In genomic region chr2:157840568-157841156, GRCh38 we compare ENCODE assay signal across 10 cellular contexts. TPM values are rescaled to one million over a fixed set of nuclear protein-coding genes. Genes with fewer than 3 reads are reported as not detected.
DNase-seq lines count a peak whose midpoint lies in the region; ATAC-seq and TF ChIP-seq lines count a peak whose summit lies in the region.
"Had no signal": no experiment of that assay in that cellular context is flagged by ENCODE, and none has a peak within 500 bp of the region (broad histone marks: within the 10 kb centered on the region; RNA-seq: fewer than 3 reads in every experiment).

No MANE protein-coding gene starts in this region.

- H3K4me1 Mint-ChIP-seq in activated naive CD4-positive, alpha-beta T cell treated with anti-CD3 and anti-CD28 coated beads for 36 hours (ENCODE audit: low read depth), result peaks cover 41% of the 10 kb centered on the region
- H3K4me1 Mint-ChIP-seq in activated naive CD8-positive, alpha-beta T cell treated with anti-CD3 and anti-CD28 coated beads, Interleukin-2, amount 50 U/mL, for 24 hours, result peaks cover 29% of the 10 kb centered on the region

- no peaks in the 10 kb centered on the region for H3K9me3 Mint-ChIP-seq in activated naive CD4-positive, alpha-beta T cell treated with anti-CD3 and anti-CD28 coated beads for 36 hours
- no peaks in the 10 kb centered on the region for H3K9me3 Mint-ChIP-seq in activated naive CD8-positive, alpha-beta T cell treated with anti-CD3 and anti-CD28 coated beads, Interleukin-2, amount 50 U/mL, for 24 hours

- TF ChIP-seq CTCF in fibroblast of pulmonary artery (IDR thresholded peaks at IDR 0.05; ENCODE audit: low read length, missing control alignments), result peak; percentile 3

- in situ Hi-C loops in Caki2 (cut with HindIII; ENCODE audit: low pct_unique_long_range_greater_than_20kb, low sequenced_read_pairs), result no loop called here

- peaks cover 13% of the 10 kb centered on the region for H3K36me3 Mint-ChIP-seq in activated naive CD4-positive, alpha-beta T cell treated with anti-CD3 and anti-CD28 coated beads for 36 hours (ENCODE audit: low read depth)
- H3K36me3 Mint-ChIP-seq in activated naive CD8-positive, alpha-beta T cell treated with anti-CD3 and anti-CD28 coated beads, Interleukin-2, amount 50 U/mL, for 24 hours (ENCODE audit: low read depth), result peaks cover 25% of the 10 kb centered on the region

- H3K4me3 Mint-ChIP-seq in activated naive CD4-positive, alpha-beta T cell treated with anti-CD3 and anti-CD28 coated beads for 36 hours, result no peak overlapping the region
- H3K4me3 Mint-ChIP-seq in activated naive CD8-positive, alpha-beta T cell treated with anti-CD3 and anti-CD28 coated beads, Interleukin-2, amount 50 U/mL, for 24 hours, result no peak overlapping the region

- H3K27ac Mint-ChIP-seq in activated naive CD4-positive, alpha-beta T cell treated with anti-CD3 and anti-CD28 coated beads for 36 hours, result no peak overlapping the region
- H3K27ac Mint-ChIP-seq in activated naive CD8-positive, alpha-beta T cell treated with anti-CD3 and anti-CD28 coated beads, Interleukin-2, amount 50 U/mL, for 24 hours, result no peak overlapping the region

- intact Hi-C loops in activated naive CD4-positive, alpha-beta T cell treated with anti-CD3 and anti-CD28 coated beads for 36 hours (cut with micrococcal nuclease), result no loop called here

- H3K4me3 ChIP-seq in fibroblast of pulmonary artery (replicated peaks; ENCODE audit: low read depth, low read length), result no peak overlapping the region

- no peak for ATAC-seq in GM19455 (IDR thresholded peaks at IDR 0.05; ENCODE audit: unreplicated experiment)
- no peak for ATAC-seq in activated naive CD8-positive, alpha-beta T cell treated with anti-CD3 and anti-CD28 coated beads, Interleukin-2, amount 50 U/mL, for 24 hours

- peak; percentile 63 for DNase-seq in Caki2 (ENCODE audit: low read depth)
- DNase-seq in NCI-H774 (lab: John Stamatoyannopoulos, UW), result peak; percentile 58
- no peak for DNase-seq in fibroblast of pulmonary artery (ENCODE audit: low read depth)
- DNase-seq in myocyte (ENCODE audit: low read depth), result peak; percentile 68
- no peak for DNase-seq in occipital lobe (lab: John Stamatoyannopoulos, UW)
- DNase-seq in activated naive CD4-positive, alpha-beta T cell treated with anti-CD3 and anti-CD28 coated beads for 36 hours, result no peak
- no peak for DNase-seq in activated naive CD8-positive, alpha-beta T cell treated with anti-CD3 and anti-CD28 coated beads, Interleukin-2, amount 50 U/mL, for 24 hours
- DNase-seq: activated CD4-positive, CD25-positive, alpha-beta regulatory T cell; activated naive CD4-positive, alpha-beta T cell treated with anti-CD3 and anti-CD28 coated beads, Interleukin-2, amount 50 U/mL, for 16 hours had no signal

- H3K27me3 Mint-ChIP-seq in activated naive CD4-positive, alpha-beta T cell treated with anti-CD3 and anti-CD28 coated beads for 36 hours (ENCODE audit: low read depth), result no peaks in the 10 kb centered on the region
- H3K27me3 Mint-ChIP-seq in activated naive CD8-positive, alpha-beta T cell treated with anti-CD3 and anti-CD28 coated beads, Interleukin-2, amount 50 U/mL, for 24 hours, result no peaks in the 10 kb centered on the region

- CTCF ChIA-PET in activated naive CD4-positive, alpha-beta T cell treated with anti-CD3 and anti-CD28 coated beads for 36 hours (lab: Charles Lee), result no interaction called here

RNA-seq across cellular contexts. Expression of gene ACVR1, which starts 35.5 kb away (rescaled TPM):
- total RNA-seq in Caki2 (2014; rRNA removed; shearing (Covaris generic); ENCODE audit: low replicate concordance), result 8.1 and 17.1 TPM in 2 replicates
- total RNA-seq in myocyte (43.0 and 48.8 TPM in 2 replicates), occipital lobe (20.3 TPM)
- 38.8 TPM for polyA plus RNA-seq in myocyte (2012)
- total RNA-seq in activated naive CD4-positive, alpha-beta T cell treated with anti-CD3 and anti-CD28 coated beads for 36 hours, result 10 to 100 TPM; 19.0 to 20.8 TPM

Comparison
In these comparisons a context has a peak if more than half of its experiments do, and no peak if none do; other contexts are left out.
1. DNase-seq: peak in Caki2 (single experiment), NCI-H774 (single experiment) and myocyte (single experiment); none in fibroblast of pulmonary artery (single experiment), occipital lobe (single experiment), activated naive CD4-positive, alpha-beta T cell treated with anti-CD3 and anti-CD28 coated beads for 36 hours (single experiment) and activated naive CD8-positive, alpha-beta T cell treated with anti-CD3 and anti-CD28 coated beads, Interleukin-2, amount 50 U/mL, for 24 hours (single experiment).